14 cellular contexts compared by ENCODE assay signal in the genomic region with DNA sequence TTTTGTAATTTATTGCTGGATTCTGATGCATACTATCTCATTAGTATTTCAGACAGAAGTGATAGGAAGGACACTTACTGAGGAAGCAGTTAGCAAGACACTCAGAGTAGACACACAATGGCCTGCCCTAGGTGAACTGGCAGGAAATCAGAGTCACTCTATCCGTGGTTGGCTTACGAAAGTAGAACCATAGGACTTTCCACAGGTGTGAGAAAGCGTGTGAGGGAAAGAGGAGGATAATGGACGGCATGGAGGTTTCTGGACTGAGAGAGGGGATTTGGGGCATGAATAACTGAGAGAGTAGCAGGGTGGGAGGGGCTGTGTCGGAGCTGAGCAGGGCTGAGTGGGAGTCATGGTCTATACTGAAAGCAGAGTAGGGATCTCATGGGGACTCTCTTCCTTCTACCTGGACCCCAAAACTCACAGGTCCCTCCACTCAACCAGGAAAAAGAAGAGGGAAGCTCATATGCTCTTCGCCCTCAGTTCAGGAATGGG. TPM values are rescaled to one million over a fixed set of nuclear protein-coding genes. Genes with fewer than 3 reads are reported as not detected.
DNase-seq lines count a peak whose midpoint lies in the region; ATAC-seq and TF ChIP-seq lines count a peak whose summit lies in the region.
"Had no signal": no experiment of that assay in that cellular context is flagged by ENCODE, and none has a peak within 500 bp of the region (broad histone marks: within the 10 kb centered on the region; RNA-seq: fewer than 3 reads in every experiment).

No MANE protein-coding gene starts in this region.

- no peaks in the 10 kb centered on the region for H3K27me3 ChIP-seq in SU-DHL-6 (ENCODE audit: low read length)
- no peaks in the 10 kb centered on the region for H3K27me3 ChIP-seq in effector memory CD4-positive, alpha-beta T cell (replicated peaks; ENCODE audit: control insufficient read depth, insufficient read depth, low read length, poor library complexity, severe bottlenecking)
- H3K27me3 ChIP-seq: adrenal gland, testis had no signal

- no peak for TF ChIP-seq CTCF in 22Rv1 (IDR thresholded peaks at IDR 0.05)
- no peak for TF ChIP-seq CTCF in GM12864 (IDR thresholded peaks at IDR 0.05; ENCODE audit: low read depth, low read length, missing control alignments)
- TF ChIP-seq CTCF in SU-DHL-6 (IDR thresholded peaks at IDR 0.05; ENCODE audit: insufficient read depth, low read length, poor library complexity, severe bottlenecking): no peak

- DNase-seq in GM12864 (ENCODE audit: low read depth): no peak
- DNase-seq in effector memory CD4-positive, alpha-beta T cell: no peak
- DNase-seq in occipital lobe (lab: John Stamatoyannopoulos, UW): no peak
- no peak for DNase-seq in glomerular visceral epithelial cell (ENCODE audit: extremely low spot score)
- no peak for DNase-seq in GOT3 (lab: John Stamatoyannopoulos, UW)
- DNase-seq: adrenal gland, COR-L47, glutamatergic neuron, mammary epithelial cell, psoas muscle, testis had no signal

- H2AFZ ChIP-seq in SU-DHL-6 (ENCODE audit: low read depth, low read length, severe bottlenecking): no peak overlapping the region

- H3K4me3 ChIP-seq in GM12864 (ENCODE audit: low read depth, low read length): peak overlapping the region; percentile 23; the same call in 1 of the 2 replicates
- no peak overlapping the region for H3K4me3 ChIP-seq in SU-DHL-6 (ENCODE audit: insufficient read depth, low read length, poor library complexity, severe bottlenecking)
- peak overlapping the region; percentile 27 for H3K4me3 ChIP-seq in effector memory CD4-positive, alpha-beta T cell (ENCODE audit: insufficient read depth, low read depth, low read length, poor library complexity, severe bottlenecking)
- H3K4me3 ChIP-seq: adrenal gland, psoas muscle, testis had no signal

- H3K4me1 ChIP-seq in effector memory CD4-positive, alpha-beta T cell (ENCODE audit: control insufficient read depth, insufficient read depth, low read length, poor library complexity, severe bottlenecking): peaks cover 12% of the 10 kb centered on the region
- H3K4me1 ChIP-seq: adrenal gland, testis had no signal

- no peaks in the 10 kb centered on the region for H3K79me2 ChIP-seq in SU-DHL-6 (ENCODE audit: insufficient read depth, low read length)

- H3K9me2 ChIP-seq in SU-DHL-6 (replicated peaks; ENCODE audit: insufficient read depth, low read length): no peaks in the 10 kb centered on the region

- H3K27ac ChIP-seq in 22Rv1 (peak overlapping the region; percentile 67), SU-DHL-6 (ENCODE audit: low read depth, low read length) (no peak overlapping the region)
- peak overlapping the region; percentile 49 for H3K27ac ChIP-seq in effector memory CD4-positive, alpha-beta T cell (ENCODE audit: insufficient read depth, low read length, poor library complexity, severe bottlenecking)
- H3K27ac ChIP-seq: psoas muscle, testis had no signal

- H3F3A ChIP-seq in SU-DHL-6 (ENCODE audit: insufficient read depth): no peaks in the 10 kb centered on the region

- no peak for ATAC-seq in GM21786 (IDR thresholded peaks at IDR 0.05; ENCODE audit: unreplicated experiment)
- ATAC-seq: psoas muscle had no signal

- H3K9ac ChIP-seq in SU-DHL-6 (ENCODE audit: low read length): no peak overlapping the region

- H4K20me1 ChIP-seq in SU-DHL-6 (ENCODE audit: low read depth, low read length): no peaks in the 10 kb centered on the region

- H3K36me3 ChIP-seq in SU-DHL-6 (ENCODE audit: low read length): no peaks in the 10 kb centered on the region
- no peaks in the 10 kb centered on the region for H3K36me3 ChIP-seq in effector memory CD4-positive, alpha-beta T cell (ENCODE audit: control insufficient read depth, insufficient read depth, low read length)
- H3K36me3 ChIP-seq: adrenal gland had no signal

- H3K9me3 ChIP-seq in SU-DHL-6 (ENCODE audit: insufficient read depth, low read length): no peaks in the 10 kb centered on the region
- no peaks in the 10 kb centered on the region for H3K9me3 ChIP-seq in effector memory CD4-positive, alpha-beta T cell (ENCODE audit: control insufficient read depth, low read length)
- H3K9me3 ChIP-seq: adrenal gland, psoas muscle, testis had no signal

- H3K4me2 ChIP-seq in SU-DHL-6 (ENCODE audit: low read depth, low read length, poor library complexity, severe bottlenecking): peak overlapping the region; percentile 44

RNA-seq across cellular contexts. Expression of gene EID2, which starts 18.7 kb away (rescaled TPM):
- total RNA-seq in occipital lobe: 26.4 TPM

RNA-seq across cellular contexts. Expression of gene EID2B, which starts 26.0 kb away (rescaled TPM):
- 18.9 TPM for total RNA-seq in occipital lobe

RNA-seq across cellular contexts. Expression of gene LGALS13, which starts 43.7 kb away (rescaled TPM):
- total RNA-seq in occipital lobe: not detected
- total RNA-seq: adrenal gland, mammary epithelial cell, psoas muscle, testis had no signal

RNA-seq across cellular contexts. Expression of gene SELENOV, which starts 43.7 kb away (rescaled TPM):
- total RNA-seq in occipital lobe: not detected
- total RNA-seq: adrenal gland, mammary epithelial cell, psoas muscle had no signal

RNA-seq across cellular contexts. Expression of gene DLL3, which starts 59.9 kb away (rescaled TPM):
- total RNA-seq in occipital lobe: 15.8 TPM
- total RNA-seq: adrenal gland had no signal
